25 cellular contexts compared by ENCODE assay signal in genomic region chr18:57832730-57833129, GRCh38. TPM values are rescaled to one million over a fixed set of nuclear protein-coding genes. Genes with fewer than 3 reads are reported as not detected.
A peak's percentile ranks its signal among the peaks of the same experiment; 100 is the strongest.
DNase-seq lines count a peak whose midpoint lies in the region; ATAC-seq, FAIRE-seq and TF ChIP-seq lines count a peak whose summit lies in the region.
"Had no signal": no experiment of that assay in that cellular context is flagged by ENCODE, and none has a peak within 500 bp of the region (broad histone marks: within the 10 kb centered on the region; RNA-seq: fewer than 3 reads in every experiment).

No MANE protein-coding gene starts in this region.

- TF ChIP-seq CTCF in Loucy (conservative IDR thresholded peaks at IDR 0.05; ENCODE audit: low read length) (no peak), GM12878 (IDR thresholded peaks at IDR 0.05 in 2 of 3, conservative IDR thresholded peaks at IDR 0.05 in 1 of 3; ENCODE audit: control insufficient read depth in 2 of 3, extremely low read depth in 1 of 3, insufficient read depth in 1 of 3, low read depth in 3 of 3, low read length in 3 of 3) (no peak), spleen (IDR thresholded peaks at IDR 0.05 in 8 of 11, conservative IDR thresholded peaks at IDR 0.05 in 3 of 11) (no peak)

- H3K9me3 ChIP-seq in Loucy (ENCODE audit: insufficient read depth, low read depth, low read length) (no peaks in the 10 kb centered on the region), GM12878 (replicated peaks; ENCODE audit: control insufficient read depth, insufficient read depth, low read length) (peaks cover 13% of the 10 kb centered on the region), spleen (peaks cover 0 to 9% (median 5%) of the 10 kb centered on the region in 8 donors)
- H3K9me3 ChIP-seq: body of pancreas, thyroid gland had no signal

- H3K27me3 Mint-ChIP-seq in activated naive CD8-positive, alpha-beta T cell, result peaks cover 10% of the 10 kb centered on the region
- peaks cover 7% of the 10 kb centered on the region for H3K27me3 Mint-ChIP-seq in activated naive CD8-positive, alpha-beta T cell treated with anti-CD3 and anti-CD28 coated beads, Interleukin-2, amount 50 U/mL, for 24 hours

- H3K27ac Mint-ChIP-seq in activated naive CD8-positive, alpha-beta T cell, result no peak overlapping the region
- H3K27ac Mint-ChIP-seq in activated naive CD8-positive, alpha-beta T cell treated with anti-CD3 and anti-CD28 coated beads, Interleukin-2, amount 50 U/mL, for 24 hours, result no peak overlapping the region

- H3K79me2 ChIP-seq in Loucy (ENCODE audit: insufficient read depth, low read length) (no peaks in the 10 kb centered on the region), GM12878 (ENCODE audit: control insufficient read depth, insufficient read depth, low read length) (no peaks in the 10 kb centered on the region)

- H3K4me1 ChIP-seq in Loucy (ENCODE audit: insufficient read depth, low read length, poor library complexity, severe bottlenecking), result peaks cover 25% of the 10 kb centered on the region
- H3K4me1 ChIP-seq in GM12878 (ENCODE audit: control insufficient read depth, insufficient read depth, low read length), result peaks cover 19% of the 10 kb centered on the region
- H3K4me1 ChIP-seq in spleen, result peaks cover 0 to 21% (median 9%) of the 10 kb centered on the region in 6 donors
- H3K4me1 ChIP-seq: body of pancreas, thyroid gland had no signal

- SMC1A ChIA-PET in GM12878 (lab: Charles Lee; ENCODE audit: uncharacterized antibody, unreplicated experiment), result interaction anchor here (2.2 kb wide), 1 partner anchor 202 kb away, joined by 6 read pairs; no protein-coding TSS in a partner anchor

- no peaks in the 10 kb centered on the region for H3K9me2 ChIP-seq in Loucy (replicated peaks; ENCODE audit: low read depth, low read length)

- H3K36me3 ChIP-seq in Loucy (ENCODE audit: insufficient read depth, low read length) (no peaks in the 10 kb centered on the region), GM12878 (ENCODE audit: control insufficient read depth in 2 of 2, insufficient read depth in 2 of 2, low read length in 1 of 2) (no peaks in the 10 kb centered on the region), spleen (no peaks in the 10 kb centered on the region)
- H3K36me3 ChIP-seq: BLaER1, heart right ventricle, thyroid gland had no signal

- H4K20me1 ChIP-seq in Loucy (ENCODE audit: insufficient read depth, low read length, poor library complexity, severe bottlenecking), result no peaks in the 10 kb centered on the region
- H4K20me1 ChIP-seq in GM12878 (ENCODE audit: control insufficient read depth, insufficient read depth), result no peaks in the 10 kb centered on the region
- H4K20me1 ChIP-seq: BLaER1 had no signal

- no TSS peak for BruUV-seq in GM12878 (replicated peaks; lab: Mats Ljungman, UMichigan)

- peaks cover 4% of the 10 kb centered on the region for H3K36me3 Mint-ChIP-seq in activated naive CD8-positive, alpha-beta T cell
- H3K36me3 Mint-ChIP-seq in activated naive CD8-positive, alpha-beta T cell treated with anti-CD3 and anti-CD28 coated beads, Interleukin-2, amount 50 U/mL, for 24 hours (ENCODE audit: low read depth), result peaks cover 4% of the 10 kb centered on the region

- FAIRE-seq in GM12878 (lab: Jason Lieb, UNC), result no peak
- FAIRE-seq: H54 had no signal

- no peak for TF ChIP-seq EP300 in GM12878 (IDR thresholded peaks at IDR 0.05; ENCODE audit: borderline replicate concordance in 1 of 2, control insufficient read depth in 1 of 2, low read depth in 2 of 2, low read length in 2 of 2)

- no peak for ATAC-seq in activated naive CD8-positive, alpha-beta T cell treated with anti-CD3 and anti-CD28 coated beads, Interleukin-2, amount 50 U/mL, for 24 hours
- ATAC-seq in GM12878 (no peak), HG02852 (IDR thresholded peaks at IDR 0.05; ENCODE audit: unreplicated experiment) (no peak), HG03571 (IDR thresholded peaks at IDR 0.05; ENCODE audit: unreplicated experiment) (no peak)
- ATAC-seq: heart right ventricle had no signal

- DNase-seq in activated naive CD8-positive, alpha-beta T cell treated with anti-CD3 and anti-CD28 coated beads, Interleukin-2, amount 50 U/mL, for 24 hours, result no peak
- DNase-seq in GM12878 (ENCODE audit: low read depth, low spot score), result no peak
- no peak for DNase-seq in spleen
- no peak for DNase-seq in stimulated activated CD4-positive, alpha-beta T cell treated with anti-CD3 and anti-CD28 coated beads, Interleukin-15, amount 100 ng/mL, for 24 hours
- DNase-seq: body of pancreas; cerebellar nuclear complex; foreskin fibroblast; heart right ventricle; left colon; mesendoderm; NCI-H1105 treated with DMSO at 0.1 percent for 48 hours; NCI-H2029 treated with DMSO at 0.1 percent for 48 hours; NCI-H345; NCI-H748 treated with DMSO at 0.1 percent for 48 hours; stimulated activated CD4-positive, alpha-beta T cell treated with anti-CD3 and anti-CD28 coated beads, Interleukin-2, amount 100 ng/mL, for 48 hours; stimulated activated naive CD4-positive, alpha-beta T cell; thyroid gland had no signal

- peaks cover 4% of the 10 kb centered on the region; the same call in 1 of the 2 replicates for H3F3A ChIP-seq in Loucy (ENCODE audit: low read depth)

- H3K27me3 ChIP-seq in Loucy (ENCODE audit: insufficient read depth, low read length, poor library complexity, severe bottlenecking) (no peaks in the 10 kb centered on the region), GM12878 (replicated peaks in 1 of 2; ENCODE audit: control insufficient read depth in 2 of 2, insufficient read depth in 2 of 2, low read length in 1 of 2) (no peaks in the 10 kb centered on the region), spleen (replicated peaks in 1 of 7) (no peaks in the 10 kb centered on the region)
- H3K27me3 ChIP-seq: BLaER1, body of pancreas, thyroid gland had no signal

- in situ Hi-C loops in GM12878 (cut with MboI), result loop anchor here (25.0 kb wide), 1 partner anchor 195 kb away; no protein-coding TSS in a partner anchor

- H3K9ac ChIP-seq in Loucy (ENCODE audit: low read depth, low read length, poor library complexity, severe bottlenecking), result no peak overlapping the region
- no peak overlapping the region for H3K9ac ChIP-seq in GM12878 (ENCODE audit: control insufficient read depth, insufficient read depth, low read length)
- H3K9ac ChIP-seq: BLaER1 had no signal

- WGBS in GM12878 (ENCODE audit: insufficient coverage, insufficient replicate concordance, low lambda C conversion rate, missing lambda C conversion rate), result 73% methylated on average over 2 of the region's 2 CpGs
- 61 to 98% (median 73%) methylated on average over 2 of the region's 2 CpGs for WGBS in spleen, 5 donors

- peak overlapping the region; percentile 73 for H3K4me3 Mint-ChIP-seq in activated naive CD8-positive, alpha-beta T cell
- H3K4me3 Mint-ChIP-seq in activated naive CD8-positive, alpha-beta T cell treated with anti-CD3 and anti-CD28 coated beads, Interleukin-2, amount 50 U/mL, for 24 hours, result no peak overlapping the region

- no peak for TF ChIP-seq RAD21 in GM12878 (IDR thresholded peaks at IDR 0.05; ENCODE audit: insufficient read depth, low read depth, low read length)

- H2AFZ ChIP-seq in Loucy (ENCODE audit: low read length) (0 out of 2 replicates have a peak overlapping the region, but pooled peaks have one; percentile 15), GM12878 (ENCODE audit: control insufficient read depth, low read depth, low read length) (no peak overlapping the region)

- H3K4me1 Mint-ChIP-seq in activated naive CD8-positive, alpha-beta T cell (ENCODE audit: low read depth), result peaks cover 25% of the 10 kb centered on the region
- H3K4me1 Mint-ChIP-seq in activated naive CD8-positive, alpha-beta T cell treated with anti-CD3 and anti-CD28 coated beads, Interleukin-2, amount 50 U/mL, for 24 hours, result peaks cover 39% of the 10 kb centered on the region

- POLR2A ChIA-PET in GM12878 (lab: Charles Lee), result interaction anchor here (0.8 kb wide), 1 partner anchor 10 kb away, joined by 5 read pairs; no protein-coding TSS in a partner anchor

- TF ChIP-seq POLR2A in GM12878 (IDR thresholded peaks at IDR 0.05; ENCODE audit: low read depth, low read length), result no peak
- TF ChIP-seq POLR2A in spleen (IDR thresholded peaks at IDR 0.05), result no peak

- H3K4me2 ChIP-seq in Loucy (ENCODE audit: low read depth, low read length, poor library complexity, severe bottlenecking) (no peak overlapping the region), GM12878 (ENCODE audit: control insufficient read depth, insufficient read depth) (peak overlapping the region; percentile 90)
- H3K4me2 ChIP-seq: smooth muscle cell had no signal

- H3K27ac ChIP-seq in GM12878 (ENCODE audit: control insufficient read depth, insufficient read depth) (peak overlapping the region; percentile 82; the same call in 1 of the 2 replicates), spleen (peak overlapping the region in 5 of 8 donors; percentile 58 to 76 (median 61))
- H3K27ac ChIP-seq: BLaER1, heart right ventricle, thyroid gland had no signal

- H3K4me3 ChIP-seq in Loucy (ENCODE audit: low read length, poor library complexity, severe bottlenecking) (no peak overlapping the region), GM12878 (no peak overlapping the region), spleen (no peak overlapping the region)
- H3K4me3 ChIP-seq: BLaER1, body of pancreas, smooth muscle cell, thyroid gland had no signal

- intact Hi-C loops in GM12878 (cut with micrococcal nuclease; ENCODE audit: unreplicated experiment), result loop anchor here (2.0 kb wide), 1 partner anchor 52 kb away; no protein-coding TSS in a partner anchor
- intact Hi-C loops in spleen (cut with DNase I; ENCODE audit: low total_unique reads), result no loop called here

- RAD21 ChIA-PET in GM12878 (lab: Charles Lee; ENCODE audit: unreplicated experiment), result interaction anchor here (1.2 kb wide), 1 partner anchor 202 kb away, joined by 4 read pairs; no protein-coding TSS in a partner anchor

- peaks cover 6% of the 10 kb centered on the region for H3K9me3 Mint-ChIP-seq in activated naive CD8-positive, alpha-beta T cell (ENCODE audit: low read depth)
- H3K9me3 Mint-ChIP-seq in activated naive CD8-positive, alpha-beta T cell treated with anti-CD3 and anti-CD28 coated beads, Interleukin-2, amount 50 U/mL, for 24 hours, result peaks cover 7% of the 10 kb centered on the region

- CTCF ChIA-PET in GM12878 (lab: Yijun Ruan, JAX), result interaction anchor here (0.5 to 1.3 kb wide), 3 partner anchors 50 to 202 kb away, joined by 3 read pairs; no protein-coding TSS in a partner anchor

RNA-seq across cellular contexts. Expression of gene ATP8B1, which starts 29.6 kb away (rescaled TPM):
- total RNA-seq in GM12878 (2013; cell fraction: nucleolus; rRNA removed), result 0.96 and 1.5 TPM in 2 replicates
- total RNA-seq in GM12878 (2014; rRNA removed) (under 0.01 and 0.06 TPM in 2 replicates), GM12878 (2014; rRNA removed; fragmentation: Illumina TruSeq; extraction: Trizol) (0.09 and 0.18 TPM in 2 replicates), GM12878 (2021) (0.16 and 0.23 TPM in 2 replicates), spleen (10 to 100 TPM in 6 of 7 donors, 1 to 10 TPM in 1; 5.1 to 22.0 (median 14.5) TPM)
- polyA plus RNA-seq in GM12878 (2011; ENCODE audit: low read depth), result 0.13 TPM
- polyA plus RNA-seq in GM12878 (2011; rRNA removed) (0.37 and 0.78 TPM in 2 replicates), GM12878 (2014; fragmentation: Illumina TruSeq; extraction: Trizol) (0.08 and 0.21 TPM in 2 replicates), GM12878 (2014; fragmentation: Nextera tagmentation; extraction: Ambion mirVana) (under 1 TPM; 0.03 to 0.05 TPM), GM12878 (2014; rRNA removed) (0.04 and 0.12 TPM in 2 replicates), GM12878 (2016; fragmentation: Nextera tagmentation; extraction: Ambion mirVana) (under 1 TPM; 0.10 to 0.36 TPM), spleen (1 to 10 TPM; 1.0 to 2.1 (median 1.5) TPM)
- polyA plus RNA-seq in GM12878 (2011; cell fraction: cytosol; rRNA removed), result 0.31 and 0.38 TPM in 2 replicates
- polyA plus RNA-seq in GM12878 (2011; cell fraction: nucleus; rRNA removed), result 0.44 and 0.72 TPM in 2 replicates
- 0.43 and 0.48 TPM in 2 replicates for polyA plus RNA-seq in GM12878 (2012)
- 0.72 and 2.6 TPM in 2 replicates for polyA minus RNA-seq in GM12878 (2011; rRNA and poly(A)+ RNA removed)
- 1.7 TPM in 1 of 2 replicates, not detected in the other for polyA minus RNA-seq in GM12878 (2011; cell fraction: cytosol; rRNA and poly(A)+ RNA removed)
- 0.12 and 0.57 TPM in 2 replicates for polyA minus RNA-seq in GM12878 (2011; cell fraction: nucleus; rRNA and poly(A)+ RNA removed)
- total RNA-seq: OCI-LY7 had no signal
